In the genomic region with DNA sequence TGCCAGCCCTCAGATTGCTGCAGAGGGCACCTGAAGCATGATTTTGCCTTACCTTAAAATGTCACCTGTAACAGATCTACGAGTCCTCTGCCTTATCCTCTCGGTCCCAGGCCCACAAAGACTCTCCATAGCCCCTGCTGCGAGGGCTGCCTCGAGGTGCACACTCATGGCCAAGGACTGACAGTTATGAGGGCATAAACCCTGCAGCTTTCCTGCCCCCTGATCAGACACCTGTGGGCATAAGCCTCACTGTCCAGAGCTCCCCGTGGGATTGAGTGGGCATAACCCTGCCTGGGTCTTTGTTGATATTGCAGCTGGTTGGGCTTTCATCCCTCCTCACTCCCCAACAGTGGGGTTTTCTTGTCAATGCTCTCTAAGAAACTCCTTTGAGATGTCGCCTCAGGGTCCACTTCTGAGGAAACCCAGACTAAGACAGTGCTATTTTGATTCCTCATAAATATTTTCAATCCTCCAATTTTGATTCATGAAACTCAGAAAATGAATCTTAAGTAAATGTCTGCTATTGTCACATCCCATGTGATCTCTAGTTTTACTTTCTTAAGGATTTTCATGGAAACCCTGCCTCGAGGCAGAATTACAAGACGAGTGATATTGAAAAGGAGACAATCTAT, we compare ENCODE assay signal across 15 cellular contexts.
A peak's percentile ranks its signal among the peaks of the same experiment; 100 is the strongest.
DNase-seq lines count a peak whose midpoint lies in the region; ATAC-seq and TF ChIP-seq lines count a peak whose summit lies in the region.
"Had no signal": no experiment of that assay in that cellular context is flagged by ENCODE, and none has a peak within 500 bp of the region (broad histone marks: within the 10 kb centered on the region; RNA-seq: fewer than 3 reads in every experiment).

No MANE protein-coding gene starts in this region.

- TF ChIP-seq CTCF in natural killer cell (IDR thresholded peaks at IDR 0.05), result no peak
- TF ChIP-seq CTCF in lung (IDR thresholded peaks at IDR 0.05; ENCODE audit: control extremely low read depth, extremely low read depth), result no peak

- H3K27me3 Mint-ChIP-seq in natural killer cell treated with Interleukin-12 subunit alpha and Interleukin-12 subunit beta and Interleukin-15 and Interleukin-18, amount 100 ng/mL, for 72 hours, result peaks cover 6 to 7% of the 10 kb centered on the region in 2 donors
- H3K27me3 Mint-ChIP-seq in natural killer cell (ENCODE audit: low read depth in 2 of 2), result peaks cover 1 to 4% of the 10 kb centered on the region in 2 donors

- DNase-seq in natural killer cell treated with Interleukin-12 subunit alpha and Interleukin-12 subunit beta and Interleukin-15 and Interleukin-18, amount 100 ng/mL, for 72 hours (ENCODE audit: low spot score), result no peak
- DNase-seq in natural killer cell (no peak), ecto neural progenitor cell (ENCODE audit: low spot score) (peak; percentile 21), lung (ENCODE audit: low spot score) (peak; percentile 19), NCI-H1417 treated with DMSO at 0.1 percent for 48 hours (lab: John Stamatoyannopoulos, UW) (no peak)
- DNase-seq in effector memory CD4-positive, alpha-beta T cell, result no peak
- DNase-seq: Caco-2; CD8-positive, alpha-beta memory T cell; DMS79 treated with DMSO at 0.1 percent for 48 hours; GM23248 had no signal

- intact Hi-C loops in natural killer cell (cut with micrococcal nuclease), result no loop called here

- no peaks in the 10 kb centered on the region for H3K4me1 Mint-ChIP-seq in natural killer cell treated with Interleukin-12 subunit alpha and Interleukin-12 subunit beta and Interleukin-15 and Interleukin-18, amount 100 ng/mL, for 72 hours (ENCODE audit: low read depth in 2 of 2)
- no peaks in the 10 kb centered on the region for H3K4me1 Mint-ChIP-seq in natural killer cell
- H3K4me1 Mint-ChIP-seq: B cell; CD8-positive, alpha-beta memory T cell had no signal

- no peak overlapping the region for H3K4me3 Mint-ChIP-seq in natural killer cell treated with Interleukin-12 subunit alpha and Interleukin-12 subunit beta and Interleukin-15 and Interleukin-18, amount 100 ng/mL, for 72 hours
- no peak overlapping the region for H3K4me3 Mint-ChIP-seq in natural killer cell
- H3K4me3 Mint-ChIP-seq: B cell; CD8-positive, alpha-beta memory T cell had no signal

- no peaks in the 10 kb centered on the region for H3K36me3 Mint-ChIP-seq in natural killer cell treated with Interleukin-12 subunit alpha and Interleukin-12 subunit beta and Interleukin-15 and Interleukin-18, amount 100 ng/mL, for 72 hours
- H3K36me3 Mint-ChIP-seq in natural killer cell, result no peaks in the 10 kb centered on the region

- H3K27ac Mint-ChIP-seq in natural killer cell treated with Interleukin-12 subunit alpha and Interleukin-12 subunit beta and Interleukin-15 and Interleukin-18, amount 100 ng/mL, for 72 hours, result no peak overlapping the region
- H3K27ac Mint-ChIP-seq in natural killer cell, result no peak overlapping the region
- H3K27ac Mint-ChIP-seq: B cell had no signal

- no peaks in the 10 kb centered on the region for H3K27me3 ChIP-seq in lung (ENCODE audit: control insufficient read depth, insufficient read depth)
- H3K27me3 ChIP-seq in effector memory CD4-positive, alpha-beta T cell (replicated peaks; ENCODE audit: control insufficient read depth, insufficient read depth, low read length, poor library complexity, severe bottlenecking), result no peaks in the 10 kb centered on the region
- H3K27me3 ChIP-seq: BLaER1 treated with 17β-estradiol and CSF1 and Interleukin-3, amounts not matched to agents 10 nM and 100 nM had no signal

- no peak overlapping the region for H3K27ac ChIP-seq in lung (ENCODE audit: low read depth in 1 of 2, low read length in 1 of 2)
- no peak overlapping the region for H3K27ac ChIP-seq in effector memory CD4-positive, alpha-beta T cell (ENCODE audit: insufficient read depth, low read length, poor library complexity, severe bottlenecking)
- H3K27ac ChIP-seq: BLaER1 treated with 17β-estradiol and CSF1 and Interleukin-3, amounts not matched to agents 10 nM and 100 nM; GM23248 had no signal

- peak; percentile 24 to 52 for ATAC-seq in natural killer cell treated with Interleukin-12 subunit alpha and Interleukin-12 subunit beta and Interleukin-15 and Interleukin-18, amount 100 ng/mL, for 72 hours
- no peak for ATAC-seq in natural killer cell
- no peak for ATAC-seq in lung (ENCODE audit: insufficient read depth, low FRiP score)
- ATAC-seq in GM21360 (IDR thresholded peaks at IDR 0.05; ENCODE audit: unreplicated experiment), result no peak
- ATAC-seq: GM12878 had no signal

- WGBS in lung, 2 donors, result 83 to 90% methylated on average over 8 of the region's 8 CpGs

- H3K4me3 ChIP-seq in lung, result no peak overlapping the region
- H3K4me3 ChIP-seq in effector memory CD4-positive, alpha-beta T cell (ENCODE audit: insufficient read depth, low read depth, low read length, poor library complexity, severe bottlenecking), result no peak overlapping the region
- H3K4me3 ChIP-seq: BLaER1 treated with 17β-estradiol and CSF1 and Interleukin-3, amounts not matched to agents 10 nM and 100 nM; GM12878; GM23248; HAP-1 had no signal

- H3K9me3 Mint-ChIP-seq in natural killer cell treated with Interleukin-12 subunit alpha and Interleukin-12 subunit beta and Interleukin-15 and Interleukin-18, amount 100 ng/mL, for 72 hours, result no peaks in the 10 kb centered on the region
- H3K9me3 Mint-ChIP-seq in natural killer cell, result no peaks in the 10 kb centered on the region

- H3K4me1 ChIP-seq in lung (ENCODE audit: control insufficient read depth in 2 of 2, insufficient read depth in 2 of 2, low read length in 2 of 2), result no peaks in the 10 kb centered on the region
- no peaks in the 10 kb centered on the region for H3K4me1 ChIP-seq in effector memory CD4-positive, alpha-beta T cell (ENCODE audit: control insufficient read depth, insufficient read depth, low read length, poor library complexity, severe bottlenecking)
- H3K4me1 ChIP-seq: BLaER1 treated with 17β-estradiol and CSF1 and Interleukin-3, amounts not matched to agents 10 nM and 100 nM; Caco-2; HAP-1 had no signal

- no peaks in the 10 kb centered on the region for H3K36me3 ChIP-seq in lung (ENCODE audit: control insufficient read depth in 2 of 2, insufficient read depth in 2 of 2, low read length in 2 of 2)
- no peaks in the 10 kb centered on the region for H3K36me3 ChIP-seq in effector memory CD4-positive, alpha-beta T cell (ENCODE audit: control insufficient read depth, insufficient read depth, low read length)
- H3K36me3 ChIP-seq: BLaER1 treated with 17β-estradiol and CSF1 and Interleukin-3, amounts not matched to agents 10 nM and 100 nM; HAP-1 had no signal

- H3K9me3 ChIP-seq in lung (ENCODE audit: control insufficient read depth in 2 of 2, insufficient read depth in 1 of 2, low read length in 1 of 2), result peaks cover 0 to 2% of the 10 kb centered on the region in 2 donors
- H3K9me3 ChIP-seq in effector memory CD4-positive, alpha-beta T cell (ENCODE audit: control insufficient read depth, low read length), result no peaks in the 10 kb centered on the region
- H3K9me3 ChIP-seq: BLaER1 treated with 17β-estradiol and CSF1 and Interleukin-3, amounts not matched to agents 10 nM and 100 nM; Caco-2; HAP-1 had no signal

Comparison
In these comparisons a context has a peak if more than half of its experiments do, and no peak if none do; other contexts are left out.
1. ATAC-seq: peak in natural killer cell treated with Interleukin-12 subunit alpha and Interleukin-12 subunit beta and Interleukin-15 and Interleukin-18, amount 100 ng/mL, for 72 hours (2 of 2); none in natural killer cell (0 of 3), lung (single experiment) and GM21360 (single experiment).
2. DNase-seq: peak in ecto neural progenitor cell (single experiment) and lung (single experiment); none in natural killer cell treated with Interleukin-12 subunit alpha and Interleukin-12 subunit beta and Interleukin-15 and Interleukin-18, amount 100 ng/mL, for 72 hours (single experiment), natural killer cell (single experiment), effector memory CD4-positive, alpha-beta T cell (0 of 3) and NCI-H1417 treated with DMSO at 0.1 percent for 48 hours (single experiment).